1 cellular context compared by ENCODE assay signal in genomic region chr1:38026592-38027200, GRCh38.
TF ChIP-seq lines count a peak whose summit lies in the region.

No MANE protein-coding gene starts in this region.

TF ChIP-seq in K562, 482 proteins besides CTCF, POLR2A, EP300 and RAD21 (continued from another document):
- TF ChIP-seq TCF3 (CRISPR knock-in tag; IDR thresholded peaks at IDR 0.05) (no peak), ZBTB7A (IDR thresholded peaks at IDR 0.05; ENCODE audit: borderline replicate concordance, control insufficient read depth, low read depth, low read length) (no peak), CREB1 (IDR thresholded peaks at IDR 0.05) (no peak), CREB1 (CRISPR knock-in tag; IDR thresholded peaks at IDR 0.05) (no peak), ZNF699 (CRISPR knock-in tag; IDR thresholded peaks at IDR 0.05; ENCODE audit: insufficient replicate concordance) (no peak), CC2D1A (IDR thresholded peaks at IDR 0.05) (0 out of 2 replicates have a peak, but pooled peaks have one; percentile 14)
TF ChIP-seq in K562: peak in this region for 9.
